1 cellular context compared by ENCODE assay signal in genomic region chr20:63941282-63942060, GRCh38.
TF ChIP-seq lines count a peak whose summit lies in the region.

No MANE protein-coding gene starts in this region.

TF ChIP-seq in SK-N-SH treated with all-trans-retinoic acid at 6 μM for 48 hours, 23 proteins besides CTCF, POLR2A, EP300 and RAD21 (continued from another document):
- TF ChIP-seq BACH2 (CRISPR knock-in tag; IDR thresholded peaks at IDR 0.05; ENCODE audit: borderline replicate concordance) (no peak), ZC3H10 (CRISPR knock-in tag; IDR thresholded peaks at IDR 0.05) (no peak), ZNF70 (CRISPR knock-in tag; IDR thresholded peaks at IDR 0.05) (no peak), ZNF8 (CRISPR knock-in tag; IDR thresholded peaks at IDR 0.05) (no peak), ISL1 (CRISPR knock-in tag; IDR thresholded peaks at IDR 0.05) (no peak), CREB5 (CRISPR knock-in tag; IDR thresholded peaks at IDR 0.05; ENCODE audit: low read depth) (no peak), TOX (CRISPR knock-in tag; IDR thresholded peaks at IDR 0.05; ENCODE audit: borderline replicate concordance) (no peak), ARNTL (CRISPR knock-in tag; IDR thresholded peaks at IDR 0.05; ENCODE audit: borderline replicate concordance, low read depth) (no peak), CSRNP3 (CRISPR knock-in tag; IDR thresholded peaks at IDR 0.05) (no peak), GLIS3 (CRISPR knock-in tag; IDR thresholded peaks at IDR 0.05) (no peak), TCF4 (CRISPR knock-in tag; IDR thresholded peaks at IDR 0.05; ENCODE audit: borderline replicate concordance) (no peak), PPARA (CRISPR knock-in tag; IDR thresholded peaks at IDR 0.05; ENCODE audit: borderline replicate concordance) (no peak)
